Comparison of ENCODE assay signal across 17 cellular contexts in the genomic region with DNA sequence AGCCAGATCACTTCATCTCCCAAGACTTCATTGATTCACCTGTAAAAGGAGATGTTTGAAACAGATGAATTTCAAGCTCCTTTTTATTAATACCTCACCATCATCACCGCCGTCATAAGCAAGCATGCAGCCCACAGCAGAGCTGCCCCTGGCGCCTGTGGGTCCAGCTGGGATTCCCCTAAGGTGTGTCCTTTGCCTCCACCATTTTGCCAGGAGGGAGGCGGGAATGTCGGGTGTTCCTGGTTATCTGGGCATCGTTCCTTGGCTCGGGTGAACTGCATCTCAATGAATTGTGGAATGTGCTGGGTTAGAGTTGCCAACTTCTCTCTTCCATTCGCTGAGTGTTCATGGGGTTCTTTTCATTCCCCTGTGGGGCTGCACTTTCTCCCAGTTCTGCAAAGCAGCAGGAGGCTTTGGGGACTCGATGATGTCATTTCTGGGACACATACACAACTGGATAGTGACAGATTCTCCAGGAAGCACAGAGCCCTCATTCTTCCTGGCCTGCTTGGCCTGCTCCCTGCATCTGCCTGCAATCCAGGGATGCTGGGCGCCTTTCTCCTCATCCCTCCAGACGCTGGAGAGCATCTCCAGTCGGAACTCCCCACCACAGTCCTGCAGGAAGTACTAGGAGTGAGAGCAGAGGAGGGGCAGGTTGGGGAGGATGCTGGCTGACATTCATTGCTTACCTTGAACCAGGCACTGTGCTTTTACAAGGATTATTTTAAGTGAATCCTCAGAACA. TPM values are rescaled to one million over a fixed set of nuclear protein-coding genes. Genes with fewer than 3 reads are reported as not detected.
DNase-seq lines count a peak whose midpoint lies in the region; ATAC-seq, FAIRE-seq and TF ChIP-seq lines count a peak whose summit lies in the region.
"Had no signal": no experiment of that assay in that cellular context is flagged by ENCODE, and none has a peak within 500 bp of the region (broad histone marks: within the 10 kb centered on the region; RNA-seq: fewer than 3 reads in every experiment).

No MANE protein-coding gene starts in this region.

- no peaks in the 10 kb centered on the region for H3K9me3 Mint-ChIP-seq in activated naive CD4-positive, alpha-beta T cell treated with anti-CD3 and anti-CD28 coated beads, Interleukin-2, amount 50 U/mL, for 72 hours
- H3K9me3 Mint-ChIP-seq in activated T-helper 2 cell treated with anti-CD3 and anti-CD28 coated beads, Interferon-gamma antibody, Interleukin-2, Interleukin-4, amounts not matched to agents 10 μg/mL and 5 μg/mL and 100 μg/mL, durations not matched to agents 14 hours and 24 hours and 36 hours: no peaks in the 10 kb centered on the region
- no peaks in the 10 kb centered on the region for H3K9me3 Mint-ChIP-seq in mesothelial cell of epicardium

- no peak for DNase-seq in activated naive CD4-positive, alpha-beta T cell treated with anti-CD3 and anti-CD28 coated beads, Interleukin-2, amount 50 U/mL, for 72 hours (ENCODE audit: low spot score in 2 of 2)
- no peak for DNase-seq in activated naive CD4-positive, alpha-beta T cell treated with anti-CD3 and anti-CD28 coated beads, Interleukin-2, amount 50 U/mL, for 16 hours
- no peak for DNase-seq in activated T-helper 2 cell treated with anti-CD3 and anti-CD28 coated beads, Interferon-gamma antibody, Interleukin-2, Interleukin-4, amounts not matched to agents 10 μg/mL and 5 μg/mL and 100 μg/mL, durations not matched to agents 14 hours and 24 hours and 36 hours (ENCODE audit: low spot score)
- no peak for DNase-seq in mesothelial cell of epicardium (ENCODE audit: low spot score in 2 of 2, unreplicated experiment in 2 of 2)
- no peak for DNase-seq in urothelium cell line (ENCODE audit: low spot score)
- DNase-seq in stimulated activated CD4-positive, alpha-beta T cell treated with anti-CD3 and anti-CD28 coated beads, Interleukin-4, amount 100 ng/mL, for 24 hours: no peak
- no peak for DNase-seq in NCI-H1417 (lab: John Stamatoyannopoulos, UW)
- DNase-seq in NCI-H345 treated with DMSO at 0.1 percent for 48 hours (lab: John Stamatoyannopoulos, UW; ENCODE audit: unreplicated experiment): no peak
- DNase-seq: Calu3, dermis blood vessel endothelial cell, heart right ventricle, kidney glomerular epithelial cell, NCI-H1105 treated with DMSO at 0.1 percent for 48 hours, NCI-H345, psoas muscle, testis had no signal

- TF ChIP-seq CTCF in mesothelial cell of epicardium (IDR thresholded peaks at IDR 0.05; ENCODE audit: unreplicated experiment): no peak

- peak; percentile 68 for FAIRE-seq in urothelium cell line (lab: Jason Lieb, UNC)
- FAIRE-seq: TTC549 had no signal

- H3K4me1 Mint-ChIP-seq in activated T-helper 2 cell treated with anti-CD3 and anti-CD28 coated beads, Interferon-gamma antibody, Interleukin-2, Interleukin-4, amounts not matched to agents 10 μg/mL and 5 μg/mL and 100 μg/mL, durations not matched to agents 14 hours and 24 hours and 36 hours (ENCODE audit: low read depth): peaks cover 62% of the 10 kb centered on the region
- H3K4me1 Mint-ChIP-seq in mesothelial cell of epicardium: peaks cover 38% of the 10 kb centered on the region

- ATAC-seq in activated naive CD4-positive, alpha-beta T cell treated with anti-CD3 and anti-CD28 coated beads, Interleukin-2, amount 50 U/mL, for 72 hours: no peak
- ATAC-seq: heart right ventricle, psoas muscle had no signal

- no peak overlapping the region for H3K4me3 Mint-ChIP-seq in activated T-helper 2 cell treated with anti-CD3 and anti-CD28 coated beads, Interferon-gamma antibody, Interleukin-2, Interleukin-4, amounts not matched to agents 10 μg/mL and 5 μg/mL and 100 μg/mL, durations not matched to agents 14 hours and 24 hours and 36 hours (ENCODE audit: low read depth)
- H3K4me3 Mint-ChIP-seq in mesothelial cell of epicardium: no peak overlapping the region

- peak overlapping the region; percentile 28 to 92 for H3K27ac Mint-ChIP-seq in activated naive CD4-positive, alpha-beta T cell treated with anti-CD3 and anti-CD28 coated beads, Interleukin-2, amount 50 U/mL, for 72 hours
- peak overlapping the region; percentile 60 for H3K27ac Mint-ChIP-seq in activated T-helper 2 cell treated with anti-CD3 and anti-CD28 coated beads, Interferon-gamma antibody, Interleukin-2, Interleukin-4, amounts not matched to agents 10 μg/mL and 5 μg/mL and 100 μg/mL, durations not matched to agents 14 hours and 24 hours and 36 hours
- peak overlapping the region; percentile 39 for H3K27ac Mint-ChIP-seq in mesothelial cell of epicardium

- intact Hi-C loops in activated T-helper 2 cell treated with anti-CD3 and anti-CD28 coated beads, Interferon-gamma antibody, Interleukin-2, Interleukin-4, amounts not matched to agents 10 μg/mL and 5 μg/mL and 100 μg/mL, durations not matched to agents 14 hours and 24 hours and 36 hours (cut with micrococcal nuclease): no loop called here

- peaks cover 45 to 71% of the 10 kb centered on the region in 2 donors for H3K36me3 Mint-ChIP-seq in activated naive CD4-positive, alpha-beta T cell treated with anti-CD3 and anti-CD28 coated beads, Interleukin-2, amount 50 U/mL, for 72 hours
- peaks cover 97% of the 10 kb centered on the region for H3K36me3 Mint-ChIP-seq in activated T-helper 2 cell treated with anti-CD3 and anti-CD28 coated beads, Interferon-gamma antibody, Interleukin-2, Interleukin-4, amounts not matched to agents 10 μg/mL and 5 μg/mL and 100 μg/mL, durations not matched to agents 14 hours and 24 hours and 36 hours (ENCODE audit: low read depth)
- H3K36me3 Mint-ChIP-seq in mesothelial cell of epicardium: peaks cover 40% of the 10 kb centered on the region

- H3K27me3 Mint-ChIP-seq in activated T-helper 2 cell treated with anti-CD3 and anti-CD28 coated beads, Interferon-gamma antibody, Interleukin-2, Interleukin-4, amounts not matched to agents 10 μg/mL and 5 μg/mL and 100 μg/mL, durations not matched to agents 14 hours and 24 hours and 36 hours (ENCODE audit: low read depth): no peaks in the 10 kb centered on the region
- H3K27me3 Mint-ChIP-seq in mesothelial cell of epicardium (ENCODE audit: low read depth): no peaks in the 10 kb centered on the region

RNA-seq across cellular contexts. Expression of gene CCND2, which starts 10.1 kb away (rescaled TPM):
- total RNA-seq in activated naive CD4-positive, alpha-beta T cell treated with anti-CD3 and anti-CD28 coated beads, Interleukin-2, amount 50 U/mL, for 72 hours: 100 to 1,000 TPM; 266 to 571 TPM
- total RNA-seq in activated T-helper 2 cell treated with anti-CD3 and anti-CD28 coated beads, Interferon-gamma antibody, Interleukin-2, Interleukin-4, amounts not matched to agents 10 μg/mL and 5 μg/mL and 100 μg/mL, durations not matched to agents 14 hours and 24 hours and 36 hours: 557 and 561 TPM in 2 replicates
- total RNA-seq in mesothelial cell of epicardium: 393 to 412 TPM (median 404 TPM) in 3 replicates

RNA-seq across cellular contexts. Expression of gene TIGAR, which starts 37.3 kb away (rescaled TPM):
- 10 to 100 TPM in 1 of 2 donors, 1 to 10 TPM in 1; 3.8 to 17.0 TPM for total RNA-seq in activated naive CD4-positive, alpha-beta T cell treated with anti-CD3 and anti-CD28 coated beads, Interleukin-2, amount 50 U/mL, for 72 hours
- 8.7 and 9.5 TPM in 2 replicates for total RNA-seq in activated T-helper 2 cell treated with anti-CD3 and anti-CD28 coated beads, Interferon-gamma antibody, Interleukin-2, Interleukin-4, amounts not matched to agents 10 μg/mL and 5 μg/mL and 100 μg/mL, durations not matched to agents 14 hours and 24 hours and 36 hours
- total RNA-seq in mesothelial cell of epicardium: 16.7 to 22.1 TPM (median 21.0 TPM) in 3 replicates
